Comparison of ENCODE assay signal across 18 cellular contexts in the genomic region with DNA sequence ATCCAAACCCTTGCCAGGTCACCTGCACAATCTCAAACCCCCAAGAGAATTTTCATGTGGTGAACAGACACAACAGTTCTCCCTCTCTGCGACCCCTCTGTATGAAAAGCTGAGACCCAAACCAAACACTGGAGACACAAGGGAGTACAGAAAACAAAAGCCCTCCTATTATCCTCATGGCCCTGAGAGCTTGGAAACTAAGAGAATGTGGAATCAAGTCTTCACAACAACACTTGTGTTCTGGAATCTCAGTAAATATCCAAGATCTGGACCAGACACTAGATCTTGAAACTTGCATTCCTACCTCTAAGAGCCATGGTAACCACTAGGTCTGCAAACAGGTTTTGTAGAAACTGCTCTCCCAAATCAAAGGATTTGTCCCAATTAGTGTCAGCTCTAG. TPM values are rescaled to one million over a fixed set of nuclear protein-coding genes. Genes with fewer than 3 reads are reported as not detected.
A peak's percentile ranks its signal among the peaks of the same experiment; 100 is the strongest.
DNase-seq lines count a peak whose midpoint lies in the region; ATAC-seq and TF ChIP-seq lines count a peak whose summit lies in the region.
"Had no signal": no experiment of that assay in that cellular context is flagged by ENCODE, and none has a peak within 500 bp of the region (broad histone marks: within the 10 kb centered on the region; RNA-seq: fewer than 3 reads in every experiment).

No MANE protein-coding gene starts in this region.

- no peak overlapping the region for H3K4me3 ChIP-seq in neural progenitor cell
- H3K4me3 ChIP-seq: PC-9 had no signal

- POLR2A ChIA-PET in activated CD4-positive, alpha-beta T cell treated with anti-CD3 and anti-CD28 coated beads for 36 hours (lab: Charles Lee): no interaction called here

- no peaks in the 10 kb centered on the region for H3K9me3 ChIP-seq in neural progenitor cell (ENCODE audit: low read depth)

- peaks cover 13% of the 10 kb centered on the region for H3K4me1 ChIP-seq in neural progenitor cell

- no peak overlapping the region for H2AFZ ChIP-seq in neural progenitor cell (replicated peaks)
- H2AFZ ChIP-seq: PC-9 had no signal

- H3K36me3 ChIP-seq in neural progenitor cell: no peaks in the 10 kb centered on the region

- ATAC-seq in activated CD4-positive, alpha-beta T cell treated with anti-CD3 and anti-CD28 coated beads for 36 hours: no peak
- ATAC-seq in natural killer cell treated with Interleukin-12 subunit alpha and Interleukin-12 subunit beta and Interleukin-15 and Interleukin-18, amount 100 ng/mL, for 72 hours: no peak
- ATAC-seq in stimulated activated naive B cell treated with anti-CD40 and anti-IgM and Interleukin-4, amounts not matched to agents 10 μg/mL and 1 μg/mL and 100 μg/mL, for 72 hours (replicated peaks): no peak
- ATAC-seq: HepG2 had no signal

- H3K27me3 ChIP-seq in neural progenitor cell: peaks cover 32% of the 10 kb centered on the region

- H3F3A ChIP-seq in neural progenitor cell (ENCODE audit: low read depth): peaks cover 9% of the 10 kb centered on the region

- CTCF ChIA-PET in activated CD4-positive, alpha-beta T cell treated with anti-CD3 and anti-CD28 coated beads for 36 hours (lab: Charles Lee): interaction anchor here (1.4 kb wide), 1 partner anchor 270 kb away, joined by 3 read pairs; no protein-coding TSS in a partner anchor
- CTCF ChIA-PET in activated naive CD4-positive, alpha-beta T cell treated with anti-CD3 and anti-CD28 coated beads for 36 hours (lab: Charles Lee): no interaction called here

- H3K36me3 Mint-ChIP-seq in glutamatergic neuron (ENCODE audit: unreplicated experiment): no peaks in the 10 kb centered on the region
- no peaks in the 10 kb centered on the region for H3K36me3 Mint-ChIP-seq in neural progenitor cell
- H3K36me3 Mint-ChIP-seq in activated CD4-positive, alpha-beta T cell treated with anti-CD3 and anti-CD28 coated beads for 36 hours (ENCODE audit: low read depth): no peaks in the 10 kb centered on the region
- H3K36me3 Mint-ChIP-seq in natural killer cell treated with Interleukin-12 subunit alpha and Interleukin-12 subunit beta and Interleukin-15 and Interleukin-18, amount 100 ng/mL, for 72 hours: no peaks in the 10 kb centered on the region
- H3K36me3 Mint-ChIP-seq in activated naive CD4-positive, alpha-beta T cell treated with anti-CD3 and anti-CD28 coated beads for 36 hours (ENCODE audit: low read depth): no peaks in the 10 kb centered on the region
- H3K36me3 Mint-ChIP-seq in stimulated activated naive B cell treated with anti-CD40 and anti-IgM and Interleukin-4, amounts not matched to agents 10 μg/mL and 1 μg/mL and 100 μg/mL, for 72 hours: no peaks in the 10 kb centered on the region

- H3K4me3 Mint-ChIP-seq in glutamatergic neuron (ENCODE audit: unreplicated experiment): peak overlapping the region; percentile 96
- H3K4me3 Mint-ChIP-seq in neural progenitor cell: no peak overlapping the region
- no peak overlapping the region for H3K4me3 Mint-ChIP-seq in activated CD4-positive, alpha-beta T cell treated with anti-CD3 and anti-CD28 coated beads for 36 hours
- H3K4me3 Mint-ChIP-seq in natural killer cell treated with Interleukin-12 subunit alpha and Interleukin-12 subunit beta and Interleukin-15 and Interleukin-18, amount 100 ng/mL, for 72 hours: no peak overlapping the region
- no peak overlapping the region for H3K4me3 Mint-ChIP-seq in activated naive CD4-positive, alpha-beta T cell treated with anti-CD3 and anti-CD28 coated beads for 36 hours
- no peak overlapping the region for H3K4me3 Mint-ChIP-seq in stimulated activated naive B cell treated with anti-CD40 and anti-IgM and Interleukin-4, amounts not matched to agents 10 μg/mL and 1 μg/mL and 100 μg/mL, for 72 hours

- H3K4me2 ChIP-seq in neural progenitor cell: peak overlapping the region; percentile 11
- H3K4me2 ChIP-seq: PC-9 had no signal

- no peak overlapping the region for H3K9ac ChIP-seq in neural progenitor cell

- H3K9me3 Mint-ChIP-seq in glutamatergic neuron (ENCODE audit: unreplicated experiment) (peaks cover 19% of the 10 kb centered on the region), neural progenitor cell (no peaks in the 10 kb centered on the region)
- H3K9me3 Mint-ChIP-seq in activated CD4-positive, alpha-beta T cell treated with anti-CD3 and anti-CD28 coated beads for 36 hours (ENCODE audit: low read depth): peaks cover 7% of the 10 kb centered on the region
- H3K9me3 Mint-ChIP-seq in natural killer cell treated with Interleukin-12 subunit alpha and Interleukin-12 subunit beta and Interleukin-15 and Interleukin-18, amount 100 ng/mL, for 72 hours: no peaks in the 10 kb centered on the region
- H3K9me3 Mint-ChIP-seq in activated naive CD4-positive, alpha-beta T cell treated with anti-CD3 and anti-CD28 coated beads for 36 hours: peaks cover 9% of the 10 kb centered on the region
- H3K9me3 Mint-ChIP-seq in stimulated activated naive B cell treated with anti-CD40 and anti-IgM and Interleukin-4, amounts not matched to agents 10 μg/mL and 1 μg/mL and 100 μg/mL, for 72 hours: no peaks in the 10 kb centered on the region

- no peaks in the 10 kb centered on the region for H3K79me2 ChIP-seq in neural progenitor cell (ENCODE audit: low read depth)

- peaks cover 20% of the 10 kb centered on the region for H3K27me3 Mint-ChIP-seq in glutamatergic neuron (ENCODE audit: unreplicated experiment)
- peaks cover 3% of the 10 kb centered on the region for H3K27me3 Mint-ChIP-seq in neural progenitor cell (ENCODE audit: insufficient read depth, low read depth)
- peaks cover 60% of the 10 kb centered on the region for H3K27me3 Mint-ChIP-seq in activated CD4-positive, alpha-beta T cell treated with anti-CD3 and anti-CD28 coated beads for 36 hours
- peaks cover 44 to 64% of the 10 kb centered on the region in 2 donors for H3K27me3 Mint-ChIP-seq in natural killer cell treated with Interleukin-12 subunit alpha and Interleukin-12 subunit beta and Interleukin-15 and Interleukin-18, amount 100 ng/mL, for 72 hours
- H3K27me3 Mint-ChIP-seq in activated naive CD4-positive, alpha-beta T cell treated with anti-CD3 and anti-CD28 coated beads for 36 hours (ENCODE audit: low read depth): peaks cover 40% of the 10 kb centered on the region
- peaks cover 39 to 70% of the 10 kb centered on the region in 2 donors for H3K27me3 Mint-ChIP-seq in stimulated activated naive B cell treated with anti-CD40 and anti-IgM and Interleukin-4, amounts not matched to agents 10 μg/mL and 1 μg/mL and 100 μg/mL, for 72 hours

- H3K4me1 Mint-ChIP-seq in glutamatergic neuron (ENCODE audit: low read depth, unreplicated experiment): peaks cover 22% of the 10 kb centered on the region
- peaks cover 38% of the 10 kb centered on the region for H3K4me1 Mint-ChIP-seq in neural progenitor cell
- peaks cover 12% of the 10 kb centered on the region for H3K4me1 Mint-ChIP-seq in activated CD4-positive, alpha-beta T cell treated with anti-CD3 and anti-CD28 coated beads for 36 hours
- peaks cover 0 to 5% of the 10 kb centered on the region in 2 donors for H3K4me1 Mint-ChIP-seq in natural killer cell treated with Interleukin-12 subunit alpha and Interleukin-12 subunit beta and Interleukin-15 and Interleukin-18, amount 100 ng/mL, for 72 hours (ENCODE audit: low read depth in 2 of 2)
- peaks cover 7% of the 10 kb centered on the region for H3K4me1 Mint-ChIP-seq in activated naive CD4-positive, alpha-beta T cell treated with anti-CD3 and anti-CD28 coated beads for 36 hours (ENCODE audit: low read depth)
- H3K4me1 Mint-ChIP-seq in stimulated activated naive B cell treated with anti-CD40 and anti-IgM and Interleukin-4, amounts not matched to agents 10 μg/mL and 1 μg/mL and 100 μg/mL, for 72 hours: peaks cover 4 to 11% of the 10 kb centered on the region in 2 donors

- DNase-seq in NCI-H2171 treated with DMSO at 0.1 percent for 48 hours (lab: John Stamatoyannopoulos, UW) (peak; percentile 33), NCI-H2171 (lab: John Stamatoyannopoulos, UW) (no peak), glutamatergic neuron (no peak), neural progenitor cell (ENCODE audit: low spot score) (no peak)
- no peak for DNase-seq in activated CD4-positive, alpha-beta T cell treated with anti-CD3 and anti-CD28 coated beads for 36 hours
- no peak for DNase-seq in natural killer cell treated with Interleukin-12 subunit alpha and Interleukin-12 subunit beta and Interleukin-15 and Interleukin-18, amount 100 ng/mL, for 72 hours (ENCODE audit: low spot score)
- DNase-seq in activated naive CD4-positive, alpha-beta T cell treated with anti-CD3 and anti-CD28 coated beads for 36 hours: no peak
- no peak for DNase-seq in stimulated activated naive B cell treated with anti-CD40 and anti-IgM and Interleukin-4, amounts not matched to agents 10 μg/mL and 1 μg/mL and 100 μg/mL, for 72 hours
- DNase-seq: AML-193, KG1, NCI-H1105 treated with DMSO at 0.1 percent for 48 hours, NCI-H1694, NCI-H2081 treated with DMSO at 0.1 percent for 48 hours, NCI-H510A, PC-9 had no signal

- H3K27ac Mint-ChIP-seq in glutamatergic neuron (ENCODE audit: unreplicated experiment): peak overlapping the region; percentile 2
- H3K27ac Mint-ChIP-seq in neural progenitor cell: no peak overlapping the region
- H3K27ac Mint-ChIP-seq in activated CD4-positive, alpha-beta T cell treated with anti-CD3 and anti-CD28 coated beads for 36 hours: no peak overlapping the region
- H3K27ac Mint-ChIP-seq in natural killer cell treated with Interleukin-12 subunit alpha and Interleukin-12 subunit beta and Interleukin-15 and Interleukin-18, amount 100 ng/mL, for 72 hours: no peak overlapping the region
- no peak overlapping the region for H3K27ac Mint-ChIP-seq in activated naive CD4-positive, alpha-beta T cell treated with anti-CD3 and anti-CD28 coated beads for 36 hours
- H3K27ac Mint-ChIP-seq in stimulated activated naive B cell treated with anti-CD40 and anti-IgM and Interleukin-4, amounts not matched to agents 10 μg/mL and 1 μg/mL and 100 μg/mL, for 72 hours: no peak overlapping the region

- no peak overlapping the region for H3K27ac ChIP-seq in neural progenitor cell
- H3K27ac ChIP-seq: 22Rv1, C4-2B, PC-9 had no signal

- TF ChIP-seq CTCF in glutamatergic neuron (IDR thresholded peaks at IDR 0.05; ENCODE audit: partially characterized antibody, unreplicated experiment): no peak
- TF ChIP-seq CTCF in neural progenitor cell (IDR thresholded peaks at IDR 0.05): no peak

- H4K20me1 ChIP-seq in neural progenitor cell (ENCODE audit: low read depth): no peaks in the 10 kb centered on the region

- intact Hi-C loops in activated CD4-positive, alpha-beta T cell treated with anti-CD3 and anti-CD28 coated beads for 36 hours (cut with DNase I, micrococcal nuclease): no loop called here
- intact Hi-C loops in activated naive CD4-positive, alpha-beta T cell treated with anti-CD3 and anti-CD28 coated beads for 36 hours (cut with micrococcal nuclease): no loop called here

RNA-seq across cellular contexts. Expression of gene HECW2, which starts 3.9 kb away (rescaled TPM):
- 172 TPM for total RNA-seq in glutamatergic neuron (ENCODE audit: unreplicated experiment)
- 7.3 and 8.6 TPM in 2 replicates for total RNA-seq in neural progenitor cell (ENCODE audit: low replicate concordance)
- total RNA-seq in activated CD4-positive, alpha-beta T cell treated with anti-CD3 and anti-CD28 coated beads for 36 hours: 1 to 10 TPM; 1.3 to 1.6 TPM
- 1 to 10 TPM; 1.2 to 2.1 TPM for total RNA-seq in natural killer cell treated with Interleukin-12 subunit alpha and Interleukin-12 subunit beta and Interleukin-15 and Interleukin-18, amount 100 ng/mL, for 72 hours
- under 1 TPM; 0.64 to 0.81 TPM for total RNA-seq in activated naive CD4-positive, alpha-beta T cell treated with anti-CD3 and anti-CD28 coated beads for 36 hours

RNA-seq across cellular contexts. Expression of gene CCDC150, which starts 50.1 kb away (rescaled TPM):
- 25.6 TPM for total RNA-seq in glutamatergic neuron (ENCODE audit: unreplicated experiment)
- total RNA-seq in neural progenitor cell (ENCODE audit: low replicate concordance): 56.1 and 69.4 TPM in 2 replicates
- 10 to 100 TPM; 11.8 to 14.6 TPM for total RNA-seq in activated CD4-positive, alpha-beta T cell treated with anti-CD3 and anti-CD28 coated beads for 36 hours
- total RNA-seq in natural killer cell treated with Interleukin-12 subunit alpha and Interleukin-12 subunit beta and Interleukin-15 and Interleukin-18, amount 100 ng/mL, for 72 hours: 10 to 100 TPM; 12.0 to 43.5 TPM
- total RNA-seq in activated naive CD4-positive, alpha-beta T cell treated with anti-CD3 and anti-CD28 coated beads for 36 hours: 10 to 100 TPM; 10.1 to 10.8 TPM

Comparison
In these comparisons a context has a peak if more than half of its experiments do, and no peak if none do; other contexts are left out.
1. RNA of gene HECW2, which starts 3.9 kb away (total RNA-seq): 172 TPM in glutamatergic neuron (single experiment); 7.3 to 8.6 TPM in neural progenitor cell, 1.2 to 2.1 TPM in natural killer cell treated with Interleukin-12 subunit alpha and Interleukin-12 subunit beta and Interleukin-15 and Interleukin-18, amount 100 ng/mL, for 72 hours, 1.3 to 1.6 TPM in activated CD4-positive, alpha-beta T cell treated with anti-CD3 and anti-CD28 coated beads for 36 hours and 0.64 to 0.81 TPM in activated naive CD4-positive, alpha-beta T cell treated with anti-CD3 and anti-CD28 coated beads for 36 hours; every median in the first group is over 10 times any median in the second.